Comparison of ENCODE assay signal across 18 cellular contexts in genomic region chr9:94984891-94985476, GRCh38.
A peak's percentile ranks its signal among the peaks of the same experiment; 100 is the strongest.
DNase-seq lines count a peak whose midpoint lies in the region; ATAC-seq and TF ChIP-seq lines count a peak whose summit lies in the region.
"Had no signal": no experiment of that assay in that cellular context is flagged by ENCODE, and none has a peak within 500 bp of the region (broad histone marks: within the 10 kb centered on the region; RNA-seq: fewer than 3 reads in every experiment).

No MANE protein-coding gene starts in this region.

- H3K4me3 ChIP-seq in thyroid gland (replicated peaks in 1 of 3) (no peak overlapping the region), hepatocyte (no peak overlapping the region)
- H3K4me3 ChIP-seq: MG63 had no signal

- H3K27me3 ChIP-seq in thyroid gland (no peaks in the 10 kb centered on the region), hepatocyte (no peaks in the 10 kb centered on the region)
- H3K27me3 ChIP-seq: MG63 had no signal

- H3K4me3 Mint-ChIP-seq in activated CD8-positive, alpha-beta memory T cell treated with anti-CD3 and anti-CD28 coated beads, Interleukin-2, amount 10 ng/mL, durations not matched to agents 7 days and 5 days: no peak overlapping the region
- H3K4me3 Mint-ChIP-seq: CD8-positive, alpha-beta T cell had no signal

- CTCF ChIA-PET in activated CD8-positive, alpha-beta memory T cell treated with anti-CD3 and anti-CD28 coated beads, Interleukin-2, amount 10 ng/mL, durations not matched to agents 7 days and 5 days (lab: Charles Lee): no interaction called here

- H3K27me3 Mint-ChIP-seq in activated CD8-positive, alpha-beta memory T cell treated with anti-CD3 and anti-CD28 coated beads, Interleukin-2, amount 10 ng/mL, durations not matched to agents 7 days and 5 days: peaks cover 11% of the 10 kb centered on the region

- H3K9me3 ChIP-seq in thyroid gland: no peaks in the 10 kb centered on the region
- H3K9me3 ChIP-seq in hepatocyte (ENCODE audit: low read depth): no peaks in the 10 kb centered on the region
- H3K9me3 ChIP-seq: MG63 had no signal

- H3K27ac Mint-ChIP-seq in activated CD8-positive, alpha-beta memory T cell treated with anti-CD3 and anti-CD28 coated beads, Interleukin-2, amount 10 ng/mL, durations not matched to agents 7 days and 5 days: no peak overlapping the region
- H3K27ac Mint-ChIP-seq: CD8-positive, alpha-beta T cell had no signal

- H3K4me1 ChIP-seq in thyroid gland (peaks cover 5 to 25% of the 10 kb centered on the region in 2 donors), hepatocyte (ENCODE audit: insufficient read depth) (peaks cover 14% of the 10 kb centered on the region)

- H2AFZ ChIP-seq in hepatocyte: no peak overlapping the region

- DNase-seq in activated CD8-positive, alpha-beta memory T cell treated with anti-CD3 and anti-CD28 coated beads, Interleukin-2, amount 10 ng/mL, durations not matched to agents 7 days and 5 days: peak; percentile 43
- DNase-seq in activated CD8-positive, alpha-beta memory T cell treated with anti-CD3 and anti-CD28 coated beads, Interleukin-2, amount 50 U/mL, for 4 hours: no peak
- DNase-seq in RPMI8226 (peak; percentile 3), thyroid gland (no peak), NCI-H2171 treated with DMSO at 0.1 percent for 48 hours (lab: John Stamatoyannopoulos, UW) (no peak), hepatocyte (ENCODE audit: low spot score) (no peak)
- DNase-seq: AML-193, Calu3, DMS153, MG63, NCI-H1417, NCI-H187, NCI-H510A, NCI-H748 treated with DMSO at 0.1 percent for 48 hours, SIG-M5 had no signal

- no peak for ATAC-seq in activated CD8-positive, alpha-beta memory T cell treated with anti-CD3 and anti-CD28 coated beads, Interleukin-2, amount 10 ng/mL, durations not matched to agents 7 days and 5 days
- ATAC-seq: CD8-positive, alpha-beta T cell; SK-N-SH treated with all-trans-retinoic acid at 6 μM for 48 hours had no signal

- H3K36me3 ChIP-seq in thyroid gland (no peaks in the 10 kb centered on the region), hepatocyte (replicated peaks; ENCODE audit: insufficient read depth, low read depth) (no peaks in the 10 kb centered on the region)
- H3K36me3 ChIP-seq: MG63 had no signal

- no peaks in the 10 kb centered on the region for H3K79me2 ChIP-seq in hepatocyte

- intact Hi-C loops in thyroid gland (cut with DNase I): no loop called here

- no peaks in the 10 kb centered on the region for H3K9me2 ChIP-seq in hepatocyte (replicated peaks; ENCODE audit: insufficient read depth)

- TF ChIP-seq POLR2A in thyroid gland (IDR thresholded peaks at IDR 0.05): no peak

- H3K4me1 Mint-ChIP-seq in activated CD8-positive, alpha-beta memory T cell treated with anti-CD3 and anti-CD28 coated beads, Interleukin-2, amount 10 ng/mL, durations not matched to agents 7 days and 5 days: peaks cover 6% of the 10 kb centered on the region

- H3K9me3 Mint-ChIP-seq in activated CD8-positive, alpha-beta memory T cell treated with anti-CD3 and anti-CD28 coated beads, Interleukin-2, amount 10 ng/mL, durations not matched to agents 7 days and 5 days (ENCODE audit: low read depth): no peaks in the 10 kb centered on the region
- H3K9me3 Mint-ChIP-seq: CD8-positive, alpha-beta T cell had no signal

- TF ChIP-seq CTCF in thyroid gland (IDR thresholded peaks at IDR 0.05) (no peak), hepatocyte (IDR thresholded peaks at IDR 0.05; ENCODE audit: poor library complexity) (no peak)

- no peaks in the 10 kb centered on the region for H4K20me1 ChIP-seq in hepatocyte (ENCODE audit: insufficient read depth, poor library complexity, severe bottlenecking)

- no peak overlapping the region for H3K4me2 ChIP-seq in hepatocyte

- no peaks in the 10 kb centered on the region for H3K36me3 Mint-ChIP-seq in activated CD8-positive, alpha-beta memory T cell treated with anti-CD3 and anti-CD28 coated beads, Interleukin-2, amount 10 ng/mL, durations not matched to agents 7 days and 5 days

- WGBS in thyroid gland, 2 donors: 92 to 95% methylated on average over 9 of the region's 9 CpGs
- 94% methylated on average over 9 of the region's 9 CpGs for WGBS in hepatocyte (ENCODE audit: low lambda C conversion rate, missing lambda C conversion rate)

- peak overlapping the region; percentile 11 for H3K27ac ChIP-seq in cingulate gyrus (ENCODE audit: low read depth, low read length)
- peak overlapping the region; percentile 76 to 88 (median 85) for H3K27ac ChIP-seq in thyroid gland
- H3K27ac ChIP-seq in hepatocyte: no peak overlapping the region

Comparison
In these comparisons a context has a peak if more than half of its experiments do, and no peak if none do; other contexts are left out.
1. DNase-seq: peak in activated CD8-positive, alpha-beta memory T cell treated with anti-CD3 and anti-CD28 coated beads, Interleukin-2, amount 10 ng/mL, durations not matched to agents 7 days and 5 days (single experiment) and RPMI8226 (single experiment); none in activated CD8-positive, alpha-beta memory T cell treated with anti-CD3 and anti-CD28 coated beads, Interleukin-2, amount 50 U/mL, for 4 hours (single experiment), thyroid gland (0 of 2), NCI-H2171 treated with DMSO at 0.1 percent for 48 hours (single experiment) and hepatocyte (single experiment).